Comparison of ENCODE assay signal across 10 cellular contexts in the genomic region with DNA sequence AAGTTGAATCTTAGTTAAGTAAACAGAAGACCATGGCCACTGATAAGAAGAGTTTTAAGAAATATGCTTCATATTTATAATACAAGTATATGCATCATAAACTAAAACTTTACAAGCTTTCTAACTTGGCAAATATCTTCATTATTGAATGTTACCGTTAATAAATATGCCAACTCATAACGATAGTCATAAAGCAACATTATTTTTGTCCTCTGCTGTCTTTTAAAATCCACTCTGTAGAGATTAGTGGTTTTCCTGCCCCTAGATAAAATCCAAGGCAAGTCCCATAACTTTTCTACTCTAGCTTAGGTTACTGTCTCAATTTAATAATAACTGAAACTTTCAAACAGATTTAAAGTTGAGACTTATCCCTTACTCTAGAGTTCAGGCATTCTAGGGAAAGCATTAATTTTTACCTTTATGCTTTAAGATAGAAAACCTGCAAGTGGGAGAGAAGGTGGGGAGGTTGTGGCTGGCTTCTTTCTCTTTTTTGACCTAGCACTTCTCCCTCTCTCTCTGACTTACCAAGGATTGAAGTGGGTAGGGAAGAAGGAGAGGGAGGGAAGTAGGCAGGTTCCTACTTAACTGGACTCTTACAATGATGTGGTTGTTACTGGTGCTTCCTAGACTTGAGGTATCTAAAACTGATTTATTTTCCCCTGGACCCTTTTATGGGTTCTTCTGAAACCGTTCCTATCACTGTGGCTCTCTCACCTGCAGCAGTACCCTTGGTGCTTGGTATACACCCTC. TPM values are rescaled to one million over a fixed set of nuclear protein-coding genes. Genes with fewer than 3 reads are reported as not detected.
A peak's percentile ranks its signal among the peaks of the same experiment; 100 is the strongest.
DNase-seq lines count a peak whose midpoint lies in the region; ATAC-seq and TF ChIP-seq lines count a peak whose summit lies in the region.
"Had no signal": no experiment of that assay in that cellular context is flagged by ENCODE, and none has a peak within 500 bp of the region (broad histone marks: within the 10 kb centered on the region; RNA-seq: fewer than 3 reads in every experiment).

No MANE protein-coding gene starts in this region.

- ATAC-seq in activated B cell treated with CpG ODN at 0.5 μM for 24 hours (ENCODE audit: low read depth), result no peak

- TF ChIP-seq CTCF in activated B cell treated with CpG ODN at 0.5 μM for 24 hours (IDR thresholded peaks at IDR 0.05) (no peak), suprapubic skin (IDR thresholded peaks at IDR 0.05) (no peak)

- CTCF ChIA-PET in activated naive CD4-positive, alpha-beta T cell treated with anti-CD3 and anti-CD28 coated beads for 36 hours (lab: Charles Lee), result interaction anchor here (0.8 kb wide), 1 partner anchor 23 kb away, joined by 3 read pairs; no protein-coding TSS in a partner anchor
- CTCF ChIA-PET in activated B cell treated with CpG ODN at 0.5 μM for 24 hours (lab: Charles Lee), result no interaction called here

- H3K27me3 Mint-ChIP-seq in activated naive CD4-positive, alpha-beta T cell treated with anti-CD3 and anti-CD28 coated beads for 36 hours (ENCODE audit: low read depth), result no peaks in the 10 kb centered on the region
- H3K27me3 Mint-ChIP-seq in activated B cell treated with CpG ODN at 0.5 μM for 24 hours, result no peaks in the 10 kb centered on the region
- no peaks in the 10 kb centered on the region for H3K27me3 Mint-ChIP-seq in immature natural killer cell (ENCODE audit: low read depth in 3 of 3)

- H3K4me3 ChIP-seq in suprapubic skin, result no peak overlapping the region
- H3K4me3 ChIP-seq: BLaER1 treated with 17β-estradiol and CSF1 and Interleukin-3, amounts not matched to agents 10 nM and 100 nM had no signal

- H3K9me3 Mint-ChIP-seq in activated naive CD4-positive, alpha-beta T cell treated with anti-CD3 and anti-CD28 coated beads for 36 hours, result no peaks in the 10 kb centered on the region
- no peaks in the 10 kb centered on the region for H3K9me3 Mint-ChIP-seq in activated B cell treated with CpG ODN at 0.5 μM for 24 hours
- no peaks in the 10 kb centered on the region for H3K9me3 Mint-ChIP-seq in immature natural killer cell
- H3K9me3 Mint-ChIP-seq: endodermal cell had no signal

- peaks cover 27% of the 10 kb centered on the region for H3K36me3 Mint-ChIP-seq in activated naive CD4-positive, alpha-beta T cell treated with anti-CD3 and anti-CD28 coated beads for 36 hours (ENCODE audit: low read depth)
- peaks cover 48% of the 10 kb centered on the region for H3K36me3 Mint-ChIP-seq in activated B cell treated with CpG ODN at 0.5 μM for 24 hours (ENCODE audit: low read depth)
- peaks cover 0 to 12% (median 7%) of the 10 kb centered on the region in 3 donors for H3K36me3 Mint-ChIP-seq in immature natural killer cell

- H3K4me1 ChIP-seq in suprapubic skin, result peaks cover 43% of the 10 kb centered on the region

- no peak for TF ChIP-seq POLR2A in suprapubic skin (IDR thresholded peaks at IDR 0.05)

- no peak for TF ChIP-seq EP300 in suprapubic skin (IDR thresholded peaks at IDR 0.05)

- peak overlapping the region; percentile 35 for H3K4me3 Mint-ChIP-seq in activated naive CD4-positive, alpha-beta T cell treated with anti-CD3 and anti-CD28 coated beads for 36 hours
- peak overlapping the region; percentile 41 for H3K4me3 Mint-ChIP-seq in activated B cell treated with CpG ODN at 0.5 μM for 24 hours
- H3K4me3 Mint-ChIP-seq in immature natural killer cell, result no peak overlapping the region
- H3K4me3 Mint-ChIP-seq: endodermal cell had no signal

- intact Hi-C loops in activated naive CD4-positive, alpha-beta T cell treated with anti-CD3 and anti-CD28 coated beads for 36 hours (cut with micrococcal nuclease), result loop anchor here (1.0 to 10.0 kb wide), 8 partner anchors 16 to 1577 kb away; a partner anchor contains a TSS
- intact Hi-C loops in activated B cell treated with CpG ODN at 0.5 μM for 24 hours (cut with micrococcal nuclease), result loop anchor here (1.0 to 2.0 kb wide), 4 partner anchors 19 to 84 kb away; a partner anchor contains a TSS

- 57% methylated on average over 3 of the region's 3 CpGs for whole genome bisulfite sequencing in suprapubic skin

- POLR2A ChIA-PET in activated B cell treated with CpG ODN at 0.5 μM for 24 hours (lab: Charles Lee), result interaction anchor here (1.9 to 2.1 kb wide), 2 partner anchors 19 to 29 kb away, joined by 12 to 13 read pairs; a partner anchor contains a TSS

- no peaks in the 10 kb centered on the region for H3K9me3 ChIP-seq in suprapubic skin
- H3K9me3 ChIP-seq: BLaER1 treated with 17β-estradiol and CSF1 and Interleukin-3, amounts not matched to agents 10 nM and 100 nM had no signal

- no peaks in the 10 kb centered on the region for H3K36me3 ChIP-seq in suprapubic skin

- H3K27ac Mint-ChIP-seq in activated naive CD4-positive, alpha-beta T cell treated with anti-CD3 and anti-CD28 coated beads for 36 hours, result peak overlapping the region; percentile 96
- H3K27ac Mint-ChIP-seq in activated B cell treated with CpG ODN at 0.5 μM for 24 hours (peak overlapping the region; percentile 93), immature natural killer cell (peak overlapping the region in 5 of 6 donors; percentile 2 to 86 (median 45))
- H3K27ac Mint-ChIP-seq: endodermal cell had no signal

- peak overlapping the region; percentile 12 for H3K27ac ChIP-seq in suprapubic skin

- H3K27me3 ChIP-seq in suprapubic skin, result no peaks in the 10 kb centered on the region
- H3K27me3 ChIP-seq: BLaER1 treated with 17β-estradiol and CSF1 and Interleukin-3, amounts not matched to agents 10 nM and 100 nM had no signal

- DNase-seq in activated naive CD4-positive, alpha-beta T cell treated with anti-CD3 and anti-CD28 coated beads for 36 hours, result no peak
- DNase-seq in activated naive CD4-positive, alpha-beta T cell treated with Interleukin-2 at 50 U/mL for 16 hours, result no peak
- DNase-seq in activated B cell treated with CpG ODN at 0.5 μM for 24 hours (no peak), immature natural killer cell (no peak), suprapubic skin (ENCODE audit: low spot score in 2 of 2) (no peak), GDM1 (lab: John Stamatoyannopoulos, UW) (no peak), NCI-H2107 (lab: John Stamatoyannopoulos, UW) (no peak)
- DNase-seq in NK-92 treated with Interleukin-12 subunit alpha and Interleukin-12 subunit beta, amount 100 ng/mL, for 24 hours (lab: John Stamatoyannopoulos, UW), result no peak
- DNase-seq: endodermal cell had no signal

- peaks cover 81% of the 10 kb centered on the region for H3K4me1 Mint-ChIP-seq in activated naive CD4-positive, alpha-beta T cell treated with anti-CD3 and anti-CD28 coated beads for 36 hours (ENCODE audit: low read depth)
- peaks cover 61% of the 10 kb centered on the region for H3K4me1 Mint-ChIP-seq in activated B cell treated with CpG ODN at 0.5 μM for 24 hours
- peaks cover 17 to 69% of the 10 kb centered on the region in 2 donors for H3K4me1 Mint-ChIP-seq in immature natural killer cell

RNA-seq across cellular contexts. Expression of a gene that starts 29.6 kb away (rescaled TPM):
- 10 to 100 TPM; 70.0 to 75.3 TPM for total RNA-seq in activated naive CD4-positive, alpha-beta T cell treated with anti-CD3 and anti-CD28 coated beads for 36 hours
- total RNA-seq in activated B cell treated with CpG ODN at 0.5 μM for 24 hours, result 66.1 and 79.1 TPM in 2 replicates
- polyA plus RNA-seq in immature natural killer cell, result 10 to 100 TPM in 1 of 3 donors, 1 to 10 TPM in 2; 4.3 to 11.1 (median 5.9) TPM
- 10 to 100 TPM; 37.4 to 57.0 (median 48.2) TPM for total RNA-seq in suprapubic skin

Comparison
In these comparisons a context has a peak if more than half of its experiments do, and no peak if none do; other contexts are left out.
1. H3K27ac Mint-ChIP-seq: peak in every context shown above with its lines; median percentile 96 in activated naive CD4-positive, alpha-beta T cell treated with anti-CD3 and anti-CD28 coated beads for 36 hours; 93 in activated B cell treated with CpG ODN at 0.5 μM for 24 hours; 45 in immature natural killer cell.
2. H3K4me3 Mint-ChIP-seq: peak in activated naive CD4-positive, alpha-beta T cell treated with anti-CD3 and anti-CD28 coated beads for 36 hours (single experiment) and activated B cell treated with CpG ODN at 0.5 μM for 24 hours (single experiment); none in immature natural killer cell (0 of 5).